Comparison of ENCODE assay signal across 1 cellular context in the genomic region with DNA sequence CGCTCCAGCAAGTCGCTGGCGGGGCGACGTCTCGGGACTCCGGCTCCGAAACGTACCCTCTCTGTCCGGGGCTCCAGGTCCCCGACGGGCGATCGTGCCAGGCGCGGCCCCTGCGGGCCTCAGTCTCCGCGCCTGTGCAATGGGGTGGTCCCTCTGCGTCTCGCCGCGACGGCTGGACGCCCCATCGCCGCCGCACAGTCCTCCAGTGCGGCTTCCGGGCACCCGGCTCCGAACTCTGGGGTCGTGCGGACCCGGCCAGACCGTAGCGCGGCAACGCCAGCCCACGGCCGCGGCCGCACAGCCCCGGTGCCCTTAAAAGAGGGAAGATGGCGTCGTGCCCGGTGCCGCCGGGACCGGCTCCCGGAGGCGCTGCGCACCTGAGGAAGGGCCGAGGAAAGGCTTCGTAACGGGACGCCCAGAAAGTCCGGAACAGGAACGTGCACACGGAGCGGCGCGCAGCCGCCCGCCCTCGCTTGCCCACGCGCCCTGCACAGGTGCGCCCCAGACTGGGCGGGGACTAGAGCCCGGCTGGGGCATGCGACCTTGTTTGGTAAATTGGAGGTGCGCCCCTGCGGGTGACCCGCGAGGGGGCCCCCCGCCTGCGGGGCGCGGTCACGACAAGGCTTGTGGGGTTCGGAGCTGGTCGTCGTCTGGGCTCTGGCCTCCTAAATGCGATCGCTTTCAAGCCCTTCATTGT.
TF ChIP-seq lines count a peak whose summit lies in the region.

No MANE protein-coding gene starts in this region.

TF ChIP-seq in HepG2, 621 proteins besides CTCF, POLR2A, EP300 and RAD21 (continued from another document):
- TF ChIP-seq SMARCC2 (IDR thresholded peaks at IDR 0.05) (no peak), ZNF274 (CRISPR knock-in tag; IDR thresholded peaks at IDR 0.05) (peak; percentile 35; the same call in 1 of the 2 replicates), TBX2 (CRISPR knock-in tag; IDR thresholded peaks at IDR 0.05; ENCODE audit: borderline replicate concordance) (peak; percentile 64; the same call in 1 of the 2 replicates), SAFB2 (CRISPR knock-in tag; IDR thresholded peaks at IDR 0.05; ENCODE audit: borderline replicate concordance, low read depth) (no peak), ZNF777 (CRISPR knock-in tag; IDR thresholded peaks at IDR 0.05) (peak; percentile 88), SCMH1 (CRISPR knock-in tag; IDR thresholded peaks at IDR 0.05; ENCODE audit: borderline replicate concordance) (no peak), ZNF224 (CRISPR knock-in tag; IDR thresholded peaks at IDR 0.05) (peak; percentile 45; the same call in 1 of the 2 replicates), ZNF333 (CRISPR knock-in tag; IDR thresholded peaks at IDR 0.05; ENCODE audit: borderline replicate concordance) (0 out of 2 replicates have a peak, but pooled peaks have one; percentile 24), RBM22 (optimal IDR thresholded peaks at IDR 0.05; ENCODE audit: low read length) (no peak), RELA (CRISPR knock-in tag; IDR thresholded peaks at IDR 0.05) (no peak), ZMYM3 (CRISPR knock-in tag; IDR thresholded peaks at IDR 0.05) (peak; percentile 81), TAF15 (IDR thresholded peaks at IDR 0.05; ENCODE audit: low read depth, low read length, poor library complexity, severe bottlenecking) (no peak), KDM1A (CRISPR knock-in tag; IDR thresholded peaks at IDR 0.05) (no peak), SMAD1 (CRISPR knock-in tag; IDR thresholded peaks at IDR 0.05; ENCODE audit: borderline replicate concordance, low read depth) (0 out of 2 replicates have a peak, but pooled peaks have one; percentile 35)
- TF ChIP-seq, protein P1, sequence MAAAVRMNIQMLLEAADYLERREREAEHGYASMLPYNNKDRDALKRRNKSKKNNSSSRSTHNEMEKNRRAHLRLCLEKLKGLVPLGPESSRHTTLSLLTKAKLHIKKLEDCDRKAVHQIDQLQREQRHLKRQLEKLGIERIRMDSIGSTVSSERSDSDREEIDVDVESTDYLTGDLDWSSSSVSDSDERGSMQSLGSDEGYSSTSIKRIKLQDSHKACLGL (CRISPR knock-in tag; IDR thresholded peaks at IDR 0.05): no peak
